Comparison of ENCODE assay signal across 8 cellular contexts in genomic region chr20:48826064-48826463, GRCh38. TPM values are rescaled to one million over a fixed set of nuclear protein-coding genes. Genes with fewer than 3 reads are reported as not detected.
A peak's percentile ranks its signal among the peaks of the same experiment; 100 is the strongest.
DNase-seq lines count a peak whose midpoint lies in the region; ATAC-seq, FAIRE-seq and TF ChIP-seq lines count a peak whose summit lies in the region.

No MANE protein-coding gene starts in this region.

- H3K9me3 Mint-ChIP-seq in endothelial cell (ENCODE audit: unreplicated experiment) = no peaks in the 10 kb centered on the region

- H3K27ac Mint-ChIP-seq in endothelial cell (ENCODE audit: unreplicated experiment) = no peak overlapping the region

- no peak for DNase-seq in endothelial cell (ENCODE audit: low spot score)
- no peak for DNase-seq in SW480 (ENCODE audit: low spot score)
- no peak for DNase-seq in omental fat pad (ENCODE audit: low spot score)
- DNase-seq in D721Med (ENCODE audit: insufficient read length, low spot score) = no peak

- H2AFZ ChIP-seq in OCI-LY3 (ENCODE audit: low read depth, low read length) (no peak overlapping the region), parathyroid adenoma (no peak overlapping the region)

- H3K79me2 ChIP-seq in OCI-LY3 (ENCODE audit: low read length) (peaks cover 17% of the 10 kb centered on the region), parathyroid adenoma (no peaks in the 10 kb centered on the region)

- H3K27me3 Mint-ChIP-seq in endothelial cell (ENCODE audit: unreplicated experiment) = peaks cover 12% of the 10 kb centered on the region

- no peak for ATAC-seq in omental fat pad (ENCODE audit: low FRiP score)
- ATAC-seq in HG03520 (IDR thresholded peaks at IDR 0.05; ENCODE audit: unreplicated experiment) = no peak

- H3K9me3 ChIP-seq in ES-I3 (ENCODE audit: control insufficient read depth, insufficient read depth, low read length) (no peaks in the 10 kb centered on the region; the same call in 1 of the 2 replicates), OCI-LY3 (ENCODE audit: insufficient read depth, low read length) (no peaks in the 10 kb centered on the region), parathyroid adenoma (ENCODE audit: control insufficient read depth, low read length) (no peaks in the 10 kb centered on the region)

- H3K4me3 ChIP-seq in OCI-LY3 (ENCODE audit: low read length) (peak overlapping the region; percentile 72), parathyroid adenoma (ENCODE audit: low read depth, low read length) (no peak overlapping the region)

- TF ChIP-seq CTCF in OCI-LY3 (IDR thresholded peaks at IDR 0.05; ENCODE audit: low read depth, low read length) (no peak), endothelial cell (IDR thresholded peaks at IDR 0.05; ENCODE audit: unreplicated experiment) (no peak), parathyroid adenoma (IDR thresholded peaks at IDR 0.05) (no peak), omental fat pad (IDR thresholded peaks at IDR 0.05) (no peak), D721Med (IDR thresholded peaks at IDR 0.05; ENCODE audit: insufficient read depth, missing control alignments) (no peak)

- peaks cover 47% of the 10 kb centered on the region for H3K4me1 Mint-ChIP-seq in endothelial cell (ENCODE audit: unreplicated experiment)

- H3K36me3 ChIP-seq in ES-I3 (ENCODE audit: insufficient read depth, low read length) (no peaks in the 10 kb centered on the region), OCI-LY3 (replicated peaks; ENCODE audit: low read depth, low read length) (no peaks in the 10 kb centered on the region), parathyroid adenoma (ENCODE audit: control insufficient read depth, insufficient read depth, low read length) (no peaks in the 10 kb centered on the region)

- H3K36me3 Mint-ChIP-seq in endothelial cell (ENCODE audit: low read depth, unreplicated experiment) = peaks cover 20% of the 10 kb centered on the region

- H3K4me3 Mint-ChIP-seq in endothelial cell (ENCODE audit: unreplicated experiment) = peak overlapping the region; percentile 100

- peak overlapping the region; percentile 4 for H3K27ac ChIP-seq in OCI-LY3 (ENCODE audit: low read length)
- peak overlapping the region; percentile 11 for H3K27ac ChIP-seq in parathyroid adenoma

- no peaks in the 10 kb centered on the region; the same call in 1 of the 2 replicates for H3K27me3 ChIP-seq in OCI-LY3 (ENCODE audit: low read depth, low read length)
- no peaks in the 10 kb centered on the region for H3K27me3 ChIP-seq in parathyroid adenoma (ENCODE audit: control insufficient read depth, insufficient read depth, low read length)

- no peak for FAIRE-seq in D721Med (lab: Jason Lieb, UNC)

- H3K4me2 ChIP-seq in OCI-LY3 (ENCODE audit: low read length) = peak overlapping the region; percentile 76
- no peak overlapping the region for H3K4me2 ChIP-seq in parathyroid adenoma (ENCODE audit: low read length)

- H3K4me1 ChIP-seq in ES-I3 (ENCODE audit: insufficient read depth, low read length) (peaks cover 9% of the 10 kb centered on the region), OCI-LY3 (ENCODE audit: low read length) (peaks cover 62% of the 10 kb centered on the region), parathyroid adenoma (peaks cover 3% of the 10 kb centered on the region)

- H4K20me1 ChIP-seq in OCI-LY3 (ENCODE audit: insufficient read depth, low read length) = peaks cover 21% of the 10 kb centered on the region; the same call in 1 of the 2 replicates

- H3K9ac ChIP-seq in ES-I3 (ENCODE audit: low read depth, low read length) (peak overlapping the region; percentile 84; the same call in 1 of the 2 replicates), OCI-LY3 (ENCODE audit: low read length) (peak overlapping the region; percentile 66), parathyroid adenoma (no peak overlapping the region)

RNA-seq across cellular contexts. Expression of gene PREX1, which starts 1.7 kb away (rescaled TPM):
- 248 TPM for total RNA-seq in endothelial cell (ENCODE audit: unreplicated experiment)
- total RNA-seq in omental fat pad = 100 to 1,000 TPM in 1 of 4 donors, 10 to 100 TPM in 3; 29.5 to 121 (median 40.9) TPM
